8 cellular contexts compared by ENCODE assay signal in genomic region chr14:93116676-93117200, GRCh38. TPM values are rescaled to one million over a fixed set of nuclear protein-coding genes. Genes with fewer than 3 reads are reported as not detected.
A peak's percentile ranks its signal among the peaks of the same experiment; 100 is the strongest.
DNase-seq lines count a peak whose midpoint lies in the region; ATAC-seq and TF ChIP-seq lines count a peak whose summit lies in the region.

No MANE protein-coding gene starts in this region.

- H3K36me3 ChIP-seq in mesodermal cell (ENCODE audit: control insufficient read depth, insufficient read depth, low read length): no peaks in the 10 kb centered on the region
- H3K36me3 ChIP-seq in urinary bladder (ENCODE audit: insufficient read depth): no peaks in the 10 kb centered on the region

- H3K4me3 ChIP-seq in astrocyte of the spinal cord (ENCODE audit: low read depth, low read length) (peak overlapping the region; percentile 63), mesodermal cell (ENCODE audit: extremely low read depth, insufficient read depth, low read length, poor library complexity, severe bottlenecking) (peak overlapping the region; percentile 59), urinary bladder (ENCODE audit: low read depth, low read length) (peak overlapping the region; percentile 76)

- DNase-seq in Right ventricle myocardium inferior (ENCODE audit: missing footprints) (peak; percentile 9), left cardiac atrium (no peak), astrocyte of the spinal cord (ENCODE audit: low read depth, low spot score) (no peak)

- no peak for TF ChIP-seq CTCF in astrocyte of the spinal cord (IDR thresholded peaks at IDR 0.05; ENCODE audit: low read depth, low read length)

- H3K9me3 ChIP-seq in mesodermal cell (ENCODE audit: control insufficient read depth, low read length): no peaks in the 10 kb centered on the region

- ATAC-seq in Right ventricle myocardium inferior (no peak), left cardiac atrium (no peak), HG02884 (IDR thresholded peaks at IDR 0.05; ENCODE audit: unreplicated experiment) (no peak), GM21367 (IDR thresholded peaks at IDR 0.05; ENCODE audit: unreplicated experiment) (no peak), GM19455 (IDR thresholded peaks at IDR 0.05; ENCODE audit: unreplicated experiment) (no peak)

- H3K4me1 ChIP-seq in mesodermal cell (ENCODE audit: control insufficient read depth, insufficient read depth, low read length, poor library complexity, severe bottlenecking) (peaks cover 16% of the 10 kb centered on the region), urinary bladder (ENCODE audit: insufficient read depth) (no peaks in the 10 kb centered on the region)

- in situ Hi-C loops in astrocyte of the spinal cord (cut with HindIII; ENCODE audit: low sequenced_read_pairs): no loop called here

- intact Hi-C loops in Right ventricle myocardium inferior (cut with DNase I) (loop anchor here (2.0 kb wide), 1 partner anchor 92 kb away; no protein-coding TSS in a partner anchor), left cardiac atrium (cut with DNase I) (loop anchor here in 1 of 2 donors (5.0 to 10.0 kb wide), 2 partner anchors 82 to 164 kb away; no protein-coding TSS in a partner anchor)

- WGBS in mesodermal cell (ENCODE audit: insufficient coverage in 2 of 2), 2 experiments: 93 to 97% methylated on average over 9 to 11 of the region's 11 CpGs
- WGBS in urinary bladder: 90% methylated on average over 11 of the region's 11 CpGs

- H3K27ac ChIP-seq in mesodermal cell (ENCODE audit: low read depth, low read length, severe bottlenecking): no peak overlapping the region
- peak overlapping the region; percentile 94 for H3K27ac ChIP-seq in urinary bladder (ENCODE audit: low read depth)

RNA-seq across cellular contexts. Expression of gene ITPK1, which starts 1.0 kb away (rescaled TPM):
- total RNA-seq in Right ventricle myocardium inferior (123 TPM), left cardiac atrium (10 to 100 TPM; 92.0 to 99.9 TPM), urinary bladder (15.8 TPM)
- 20.5 TPM for polyA plus RNA-seq in mesodermal cell (2013, experiment 1 of 2)
- polyA plus RNA-seq in mesodermal cell (2013, experiment 2 of 2): 17.4 TPM
- polyA plus RNA-seq in urinary bladder: 109 TPM
